ENCODE assay signal across 8 cellular contexts in the genomic region with DNA sequence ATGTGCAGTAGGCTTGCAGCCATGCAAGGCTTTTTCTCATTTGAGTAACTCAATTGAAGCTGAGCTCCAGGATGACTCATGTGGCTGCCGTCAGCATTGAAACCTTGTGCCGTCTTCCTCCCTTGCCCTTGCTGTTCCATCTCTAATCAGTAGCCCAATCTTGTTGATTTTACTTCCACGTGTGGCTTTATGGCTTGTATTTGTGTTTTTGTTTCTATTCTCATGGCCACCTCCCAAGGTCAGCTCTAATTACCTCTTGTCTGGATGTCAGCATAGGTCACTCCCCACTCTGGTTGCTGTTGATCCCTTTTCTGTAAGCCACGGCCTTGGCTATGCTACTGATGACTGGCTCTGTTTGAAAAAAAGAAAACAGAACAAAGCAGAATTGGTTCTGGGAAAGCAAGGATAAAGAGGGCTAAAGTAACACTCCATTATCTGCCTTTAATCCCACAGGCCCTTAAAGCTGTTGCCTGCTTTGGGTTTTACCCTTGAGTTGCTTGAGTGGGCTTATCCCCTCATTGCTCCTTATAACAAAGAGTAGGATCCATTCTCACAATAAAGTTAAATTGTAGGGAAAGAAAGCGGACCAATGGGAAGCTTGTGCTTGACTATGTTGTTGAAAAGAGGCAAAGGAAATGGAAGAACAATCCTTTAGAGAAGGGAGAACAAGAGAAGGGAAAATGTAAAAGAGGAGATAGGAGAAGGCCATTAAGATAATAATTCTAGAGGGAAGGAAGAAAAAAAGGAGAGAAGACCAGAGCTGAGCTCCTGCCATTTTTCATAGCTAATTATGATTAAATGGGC.
A peak's percentile ranks its signal among the peaks of the same experiment; 100 is the strongest.
DNase-seq lines count a peak whose midpoint lies in the region; ATAC-seq and TF ChIP-seq lines count a peak whose summit lies in the region.

No MANE protein-coding gene starts in this region.

- no peaks in the 10 kb centered on the region; the same call in 1 of the 2 replicates for H3K27me3 Mint-ChIP-seq in WTC11 (ENCODE audit: low read depth)
- H3K27me3 Mint-ChIP-seq in natural killer cell treated with Interleukin-12 subunit alpha and Interleukin-12 subunit beta and Interleukin-15 and Interleukin-18, amount 100 ng/mL, for 72 hours = no peaks in the 10 kb centered on the region
- H3K27me3 Mint-ChIP-seq in CD4-positive, alpha-beta T cell = no peaks in the 10 kb centered on the region

- peaks cover 4% of the 10 kb centered on the region; the same call in 1 of the 2 replicates for H3K4me1 Mint-ChIP-seq in WTC11
- H3K4me1 Mint-ChIP-seq in natural killer cell treated with Interleukin-12 subunit alpha and Interleukin-12 subunit beta and Interleukin-15 and Interleukin-18, amount 100 ng/mL, for 72 hours (ENCODE audit: low read depth in 2 of 2) = no peaks in the 10 kb centered on the region
- no peaks in the 10 kb centered on the region for H3K4me1 Mint-ChIP-seq in CD4-positive, alpha-beta T cell (ENCODE audit: low read depth)

- intact Hi-C loops in CD4-positive, alpha-beta T cell (cut with DNase I, micrococcal nuclease) = no loop called here

- H3K36me3 Mint-ChIP-seq in WTC11 = peaks cover 10% of the 10 kb centered on the region
- no peaks in the 10 kb centered on the region for H3K36me3 Mint-ChIP-seq in natural killer cell treated with Interleukin-12 subunit alpha and Interleukin-12 subunit beta and Interleukin-15 and Interleukin-18, amount 100 ng/mL, for 72 hours
- no peaks in the 10 kb centered on the region for H3K36me3 Mint-ChIP-seq in CD4-positive, alpha-beta T cell (ENCODE audit: low read depth)

- DNase-seq in DMS53 treated with DMSO at 0.1 percent for 48 hours (lab: John Stamatoyannopoulos, UW; ENCODE audit: unreplicated experiment) (peak; percentile 63), WTC11 (ENCODE audit: low spot score) (no peak), kidney tubule cell (ENCODE audit: low spot score) (peak; percentile 84), putamen (ENCODE audit: low spot score) (no peak)
- DNase-seq in activated CD8-positive, alpha-beta memory T cell treated with anti-CD3 and anti-CD28 coated beads for 24 hours = no peak
- no peak for DNase-seq in natural killer cell treated with Interleukin-12 subunit alpha and Interleukin-12 subunit beta and Interleukin-15 and Interleukin-18, amount 100 ng/mL, for 72 hours (ENCODE audit: low spot score)
- no peak for DNase-seq in CD4-positive, alpha-beta T cell

- no peak overlapping the region for H3K27ac Mint-ChIP-seq in WTC11
- H3K27ac Mint-ChIP-seq in natural killer cell treated with Interleukin-12 subunit alpha and Interleukin-12 subunit beta and Interleukin-15 and Interleukin-18, amount 100 ng/mL, for 72 hours = no peak overlapping the region
- no peak overlapping the region for H3K27ac Mint-ChIP-seq in CD4-positive, alpha-beta T cell

- CTCF ChIA-PET in WTC11 (lab: Charles Lee) = interaction anchor here (3.7 kb wide), 1 partner anchor 8 kb away, joined by 22 read pairs; no protein-coding TSS in a partner anchor
- CTCF ChIA-PET in CD4-positive, alpha-beta T cell (lab: Charles Lee) = interaction anchor here (0.6 to 1.1 kb wide), 2 partner anchors 15 to 539 kb away, joined by 3 read pairs; no protein-coding TSS in a partner anchor

- POLR2A ChIA-PET in WTC11 (lab: Charles Lee) = interaction anchor here (0.6 to 0.7 kb wide), 2 partner anchors 676 to 1659 kb away, joined by 3 to 4 read pairs; no protein-coding TSS in a partner anchor
- POLR2A ChIA-PET in CD4-positive, alpha-beta T cell (lab: Charles Lee) = no interaction called here

- ATAC-seq in HG02884 (IDR thresholded peaks at IDR 0.05; ENCODE audit: unreplicated experiment) = peak; percentile 65
- ATAC-seq in WTC11 = peak; percentile 32; the same call in 1 of the 2 replicates
- no peak for ATAC-seq in natural killer cell treated with Interleukin-12 subunit alpha and Interleukin-12 subunit beta and Interleukin-15 and Interleukin-18, amount 100 ng/mL, for 72 hours
- no peak for ATAC-seq in CD4-positive, alpha-beta T cell (ENCODE audit: poor library complexity)

- no peaks in the 10 kb centered on the region for H3K27me3 ChIP-seq in CD4-positive, alpha-beta T cell (ENCODE audit: control insufficient read depth, insufficient read depth, low read length)

- peaks cover 12% of the 10 kb centered on the region for H3K9me3 Mint-ChIP-seq in WTC11
- H3K9me3 Mint-ChIP-seq in natural killer cell treated with Interleukin-12 subunit alpha and Interleukin-12 subunit beta and Interleukin-15 and Interleukin-18, amount 100 ng/mL, for 72 hours = no peaks in the 10 kb centered on the region
- H3K9me3 Mint-ChIP-seq in CD4-positive, alpha-beta T cell = no peaks in the 10 kb centered on the region

- H3K27ac ChIP-seq in CD4-positive, alpha-beta T cell (ENCODE audit: low read depth, low read length) = no peak overlapping the region

- H3K4me3 Mint-ChIP-seq in WTC11 = no peak overlapping the region
- no peak overlapping the region for H3K4me3 Mint-ChIP-seq in natural killer cell treated with Interleukin-12 subunit alpha and Interleukin-12 subunit beta and Interleukin-15 and Interleukin-18, amount 100 ng/mL, for 72 hours
- H3K4me3 Mint-ChIP-seq in CD4-positive, alpha-beta T cell = no peak overlapping the region

- TF ChIP-seq CTCF in WTC11 (IDR thresholded peaks at IDR 0.05) = no peak
- TF ChIP-seq CTCF in CD4-positive, alpha-beta T cell (IDR thresholded peaks at IDR 0.05) = no peak

- H3K9me3 ChIP-seq in CD4-positive, alpha-beta T cell (ENCODE audit: control insufficient read depth, low read length) = no peaks in the 10 kb centered on the region

TF ChIP-seq in WTC11, 78 proteins besides CTCF, POLR2A, EP300 and RAD21:
- TF ChIP-seq TEAD4 (CRISPR knock-in tag; IDR thresholded peaks at IDR 0.05) = no peak
- TF ChIP-seq IRF2 (CRISPR knock-in tag; IDR thresholded peaks at IDR 0.05; ENCODE audit: borderline replicate concordance, low read depth) = no peak
- TF ChIP-seq ZNF512 (CRISPR knock-in tag; IDR thresholded peaks at IDR 0.05; ENCODE audit: borderline replicate concordance) = no peak
- TF ChIP-seq FOXJ3 (CRISPR knock-in tag; IDR thresholded peaks at IDR 0.05; ENCODE audit: borderline replicate concordance) = no peak
- TF ChIP-seq CBFB (CRISPR knock-in tag; IDR thresholded peaks at IDR 0.05; ENCODE audit: low read depth) = no peak
- no peak for TF ChIP-seq ZNF232 (CRISPR knock-in tag; IDR thresholded peaks at IDR 0.05)

Comparison
In these comparisons a context has a peak if more than half of its experiments do, and no peak if none do; other contexts are left out.
1. DNase-seq: peak in DMS53 treated with DMSO at 0.1 percent for 48 hours (single experiment) and kidney tubule cell (single experiment); none in WTC11 (single experiment), putamen (single experiment), activated CD8-positive, alpha-beta memory T cell treated with anti-CD3 and anti-CD28 coated beads for 24 hours (single experiment), natural killer cell treated with Interleukin-12 subunit alpha and Interleukin-12 subunit beta and Interleukin-15 and Interleukin-18, amount 100 ng/mL, for 72 hours (single experiment) and CD4-positive, alpha-beta T cell (0 of 10).
2. ATAC-seq: peak in HG02884 (single experiment) and WTC11 (single experiment); none in natural killer cell treated with Interleukin-12 subunit alpha and Interleukin-12 subunit beta and Interleukin-15 and Interleukin-18, amount 100 ng/mL, for 72 hours (0 of 2) and CD4-positive, alpha-beta T cell (single experiment).